8 cellular contexts compared by ENCODE assay signal in the genomic region with DNA sequence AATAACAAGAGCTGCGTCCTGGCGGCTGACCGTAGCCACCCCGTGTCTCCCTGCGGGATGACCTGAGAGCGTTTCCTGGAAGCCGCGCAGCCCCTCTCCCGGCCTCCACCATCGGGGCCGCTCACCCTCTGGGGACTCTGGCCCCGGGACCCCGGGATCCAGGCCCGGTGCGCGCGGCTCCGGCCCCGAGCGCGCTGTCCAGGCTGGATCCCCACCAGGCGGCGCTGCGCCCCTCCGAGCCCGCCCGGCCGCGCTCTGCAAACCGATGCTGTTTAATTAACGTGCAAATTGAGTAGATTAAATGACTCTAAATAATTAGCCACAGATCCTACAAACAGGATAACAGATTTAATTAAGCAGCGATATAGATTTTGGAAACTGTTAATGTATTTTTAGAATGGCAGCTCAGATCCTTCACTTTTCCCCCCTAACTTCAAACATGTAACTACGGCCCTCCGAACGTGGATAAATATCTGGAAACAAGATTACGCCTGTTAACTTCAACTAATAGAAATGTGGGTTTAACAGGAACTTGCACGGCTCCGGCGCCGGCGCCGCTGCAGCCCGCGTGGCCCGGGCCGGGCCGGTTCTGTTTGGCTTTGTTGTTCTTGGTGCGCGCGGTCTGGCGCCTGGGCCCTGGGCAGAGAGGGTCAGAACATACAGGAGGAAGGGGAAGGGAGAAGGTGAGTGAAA. TPM values are rescaled to one million over a fixed set of nuclear protein-coding genes. Genes with fewer than 3 reads are reported as not detected.
DNase-seq lines count a peak whose midpoint lies in the region; ATAC-seq, FAIRE-seq and TF ChIP-seq lines count a peak whose summit lies in the region.

No MANE protein-coding gene starts in this region.

- CTCF ChIA-PET in RWPE1 (lab: Yijun Ruan, JAX), result interaction anchor here (0.7 to 2.6 kb wide), 10 partner anchors 15 to 248 kb away, joined by 3 to 13 read pairs (median 4); no protein-coding TSS in a partner anchor

- H3F3A ChIP-seq in DOHH2 (ENCODE audit: control insufficient read depth, insufficient read depth), result no peaks in the 10 kb centered on the region

- H3K4me3 ChIP-seq in DOHH2 (ENCODE audit: low read length) (no peak overlapping the region), astrocyte of the cerebellum (ENCODE audit: low read depth, low read length) (no peak overlapping the region), left lung (no peak overlapping the region), stomach (no peak overlapping the region)

- TF ChIP-seq POLR2A in stomach (IDR thresholded peaks at IDR 0.05) (no peak), H54 (IDR thresholded peaks at IDR 0.05; ENCODE audit: low read depth, low read length) (no peak)

- TF ChIP-seq CTCF in DOHH2 (IDR thresholded peaks at IDR 0.05; ENCODE audit: low read depth, low read length, poor library complexity, severe bottlenecking) (peak; percentile 75), RWPE1 (conservative IDR thresholded peaks at IDR 0.05; ENCODE audit: low read depth) (peak; percentile 95), astrocyte of the cerebellum (IDR thresholded peaks at IDR 0.05; ENCODE audit: low read depth, low read length, missing control alignments) (peak; percentile 76), left lung (IDR thresholded peaks at IDR 0.05) (peak; percentile 72 to 73), stomach (IDR thresholded peaks at IDR 0.05) (peak in 5 of 7 experiments; percentile 22 to 80 (median 65))

- H3K27ac ChIP-seq in DOHH2 (ENCODE audit: low read depth, low read length) (no peak overlapping the region), RWPE1 (no peak overlapping the region), left lung (no peak overlapping the region), stomach (no peak overlapping the region)

- H3K4me1 ChIP-seq in DOHH2 (ENCODE audit: control insufficient read depth, low read length), result no peaks in the 10 kb centered on the region
- H3K4me1 ChIP-seq in left lung, result peaks cover 5 to 19% of the 10 kb centered on the region in 2 donors
- H3K4me1 ChIP-seq in stomach, result peaks cover 9 to 37% (median 30%) of the 10 kb centered on the region in 4 donors

- H3K36me3 ChIP-seq in DOHH2 (ENCODE audit: control insufficient read depth, low read length), result no peaks in the 10 kb centered on the region
- no peaks in the 10 kb centered on the region for H3K36me3 ChIP-seq in left lung
- no peaks in the 10 kb centered on the region for H3K36me3 ChIP-seq in stomach

- H3K27me3 ChIP-seq in DOHH2 (ENCODE audit: control insufficient read depth, low read length) (no peaks in the 10 kb centered on the region), left lung (peaks cover 88 to 100% of the 10 kb centered on the region in 2 donors), stomach (peaks cover 45 to 100% (median 94%) of the 10 kb centered on the region in 3 donors)

- no peaks in the 10 kb centered on the region for H3K79me2 ChIP-seq in DOHH2 (ENCODE audit: control insufficient read depth, low read length)

- H3K4me2 ChIP-seq in DOHH2 (ENCODE audit: low read length), result no peak overlapping the region

- H4K20me1 ChIP-seq in DOHH2 (ENCODE audit: control insufficient read depth, insufficient read depth, low read depth, low read length), result no peaks in the 10 kb centered on the region

- no peak for TF ChIP-seq EP300 in stomach (IDR thresholded peaks at IDR 0.05)

- no peak for FAIRE-seq in H54 (lab: Jason Lieb, UNC)

- H3K9me2 ChIP-seq in DOHH2 (replicated peaks; ENCODE audit: control insufficient read depth, low read length), result no peaks in the 10 kb centered on the region

- DNase-seq in RWPE1 (ENCODE audit: low spot score) (peak; percentile 46), astrocyte of the cerebellum (ENCODE audit: low read depth) (no peak), left lung (peak in 1 of 2 donors; percentile 80), stomach (no peak), H54 (ENCODE audit: insufficient read length, low spot score) (no peak), kidney tubule cell (ENCODE audit: low spot score) (no peak), OCI-M2 (lab: John Stamatoyannopoulos, UW; ENCODE audit: unreplicated experiment) (no peak)

- 5 to 9% (median 7%) methylated on average over 49 to 51 of the region's 51 CpGs for WGBS in stomach, 5 donors

- H3K9me3 ChIP-seq in DOHH2 (ENCODE audit: control insufficient read depth, insufficient read depth, low read length) (no peaks in the 10 kb centered on the region), left lung (no peaks in the 10 kb centered on the region), stomach (no peaks in the 10 kb centered on the region)

- intact Hi-C loops in left lung (cut with DNase I) (loop anchor here in 1 of 2 donors (10.0 kb wide), 1 partner anchor 249 kb away; no protein-coding TSS in a partner anchor), stomach (cut with DNase I; ENCODE audit: low total_unique reads) (loop anchor here (10.0 kb wide), 2 partner anchors 189 to 249 kb away; no protein-coding TSS in a partner anchor)

- peak; percentile 57 for ATAC-seq in left lung

- in situ Hi-C loops in astrocyte of the cerebellum (cut with HindIII; ENCODE audit: low sequenced_read_pairs), result no loop called here

- POLR2A ChIA-PET in RWPE1 (lab: Yijun Ruan, JAX; ENCODE audit: low non-redundant PET), result no interaction called here

RNA-seq across cellular contexts. Expression of gene UNCX, which starts 7.1 kb away (rescaled TPM):
- not detected for total RNA-seq in left lung
- not detected for total RNA-seq in stomach
- not detected for polyA plus RNA-seq in stomach
